Comparison of ENCODE assay signal across 1 cellular context in the genomic region with DNA sequence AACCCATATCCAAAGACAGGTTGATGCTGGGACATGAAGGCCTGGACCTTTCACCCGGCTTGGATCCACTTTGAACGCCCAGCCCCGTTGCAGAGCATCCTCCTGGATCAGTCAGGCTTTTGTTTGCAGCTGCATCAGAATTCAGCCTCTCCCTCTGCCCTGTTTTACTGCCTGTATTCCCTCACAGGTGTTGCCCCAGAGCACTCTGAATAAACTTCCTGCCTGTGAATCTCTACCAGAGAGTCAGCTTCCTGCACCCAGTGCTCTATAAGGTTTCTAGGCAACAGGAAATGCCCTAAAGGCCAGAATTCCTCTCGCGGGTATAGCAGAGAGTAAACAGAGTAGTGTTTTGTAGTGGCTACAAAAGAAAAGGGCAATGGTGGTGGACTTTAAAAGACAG.
TF ChIP-seq lines count a peak whose summit lies in the region.

No MANE protein-coding gene starts in this region.

TF ChIP-seq in GM12878, 131 proteins besides CTCF, POLR2A, EP300 and RAD21 (continued from another document):
- TF ChIP-seq, protein P1, sequence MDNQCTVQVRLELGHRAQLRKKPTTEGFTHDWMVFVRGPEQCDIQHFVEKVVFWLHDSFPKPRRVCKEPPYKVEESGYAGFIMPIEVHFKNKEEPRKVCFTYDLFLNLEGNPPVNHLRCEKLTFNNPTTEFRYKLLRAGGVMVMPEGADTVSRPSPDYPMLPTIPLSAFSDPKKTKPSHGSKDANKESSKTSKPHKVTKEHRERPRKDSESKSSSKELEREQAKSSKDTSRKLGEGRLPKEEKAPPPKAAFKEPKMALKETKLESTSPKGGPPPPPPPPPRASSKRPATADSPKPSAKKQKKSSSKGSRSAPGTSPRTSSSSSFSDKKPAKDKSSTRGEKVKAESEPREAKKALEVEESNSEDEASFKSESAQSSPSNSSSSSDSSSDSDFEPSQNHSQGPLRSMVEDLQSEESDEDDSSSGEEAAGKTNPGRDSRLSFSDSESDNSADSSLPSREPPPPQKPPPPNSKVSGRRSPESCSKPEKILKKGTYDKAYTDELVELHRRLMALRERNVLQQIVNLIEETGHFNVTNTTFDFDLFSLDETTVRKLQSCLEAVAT (IDR thresholded peaks at IDR 0.05): no peak
- TF ChIP-seq FOXK2 (IDR thresholded peaks at IDR 0.05): no peak
- no peak for TF ChIP-seq NR2C1 (IDR thresholded peaks at IDR 0.05)
- no peak for TF ChIP-seq CHD2 (IDR thresholded peaks at IDR 0.05; ENCODE audit: borderline replicate concordance, low read depth, low read length)
- TF ChIP-seq, protein P2, sequence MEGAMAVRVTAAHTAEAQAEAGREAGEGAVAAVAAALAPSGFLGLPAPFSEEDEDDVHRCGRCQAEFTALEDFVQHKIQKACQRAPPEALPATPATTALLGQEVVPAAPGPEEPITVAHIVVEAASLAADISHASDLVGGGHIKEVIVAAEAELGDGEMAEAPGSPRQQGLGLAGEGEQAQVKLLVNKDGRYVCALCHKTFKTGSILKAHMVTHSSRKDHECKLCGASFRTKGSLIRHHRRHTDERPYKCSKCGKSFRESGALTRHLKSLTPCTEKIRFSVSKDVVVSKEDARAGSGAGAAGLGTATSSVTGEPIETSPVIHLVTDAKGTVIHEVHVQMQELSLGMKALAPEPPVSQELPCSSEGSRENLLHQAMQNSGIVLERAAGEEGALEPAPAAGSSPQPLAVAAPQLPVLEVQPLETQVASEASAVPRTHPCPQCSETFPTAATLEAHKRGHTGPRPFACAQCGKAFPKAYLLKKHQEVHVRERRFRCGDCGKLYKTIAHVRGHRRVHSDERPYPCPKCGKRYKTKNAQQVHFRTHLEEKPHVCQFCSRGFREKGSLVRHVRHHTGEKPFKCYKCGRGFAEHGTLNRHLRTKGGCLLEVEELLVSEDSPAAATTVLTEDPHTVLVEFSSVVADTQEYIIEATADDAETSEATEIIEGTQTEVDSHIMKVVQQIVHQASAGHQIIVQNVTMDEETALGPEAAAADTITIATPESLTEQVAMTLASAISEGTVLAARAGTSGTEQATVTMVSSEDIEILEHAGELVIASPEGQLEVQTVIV (IDR thresholded peaks at IDR 0.05; ENCODE audit: borderline replicate concordance, partially characterized antibody): no peak
- no peak for TF ChIP-seq IKZF2 (IDR thresholded peaks at IDR 0.05)
- no peak for TF ChIP-seq JUNB (IDR thresholded peaks at IDR 0.05)
- no peak for TF ChIP-seq CBFB (IDR thresholded peaks at IDR 0.05; ENCODE audit: low read depth)
- TF ChIP-seq CEBPB (IDR thresholded peaks at IDR 0.05; ENCODE audit: borderline replicate concordance in 1 of 2, low read depth in 2 of 2, low read length in 2 of 2): no peak
- no peak for TF ChIP-seq NBN (IDR thresholded peaks at IDR 0.05)
- TF ChIP-seq SIN3A (IDR thresholded peaks at IDR 0.05; ENCODE audit: low read depth, low read length): no peak
- TF ChIP-seq SMAD5 (IDR thresholded peaks at IDR 0.05; ENCODE audit: low read depth): no peak
- TF ChIP-seq CREM (IDR thresholded peaks at IDR 0.05; ENCODE audit: low read depth): no peak
- TF ChIP-seq, protein P3, sequence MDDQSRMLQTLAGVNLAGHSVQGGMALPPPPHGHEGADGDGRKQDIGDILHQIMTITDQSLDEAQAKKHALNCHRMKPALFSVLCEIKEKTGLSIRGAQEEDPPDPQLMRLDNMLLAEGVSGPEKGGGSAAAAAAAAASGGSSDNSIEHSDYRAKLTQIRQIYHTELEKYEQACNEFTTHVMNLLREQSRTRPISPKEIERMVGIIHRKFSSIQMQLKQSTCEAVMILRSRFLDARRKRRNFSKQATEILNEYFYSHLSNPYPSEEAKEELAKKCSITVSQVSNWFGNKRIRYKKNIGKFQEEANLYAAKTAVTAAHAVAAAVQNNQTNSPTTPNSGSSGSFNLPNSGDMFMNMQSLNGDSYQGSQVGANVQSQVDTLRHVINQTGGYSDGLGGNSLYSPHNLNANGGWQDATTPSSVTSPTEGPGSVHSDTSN (IDR thresholded peaks at IDR 0.05; ENCODE audit: insufficient replicate concordance, low read depth, low read length): no peak
- TF ChIP-seq IKZF1 (conservative IDR thresholded peaks at IDR 0.05): no peak
- TF ChIP-seq NFIC (IDR thresholded peaks at IDR 0.05; ENCODE audit: low read depth, low read length): no peak
